ENCODE assay signal across 3 cellular contexts in the genomic region with DNA sequence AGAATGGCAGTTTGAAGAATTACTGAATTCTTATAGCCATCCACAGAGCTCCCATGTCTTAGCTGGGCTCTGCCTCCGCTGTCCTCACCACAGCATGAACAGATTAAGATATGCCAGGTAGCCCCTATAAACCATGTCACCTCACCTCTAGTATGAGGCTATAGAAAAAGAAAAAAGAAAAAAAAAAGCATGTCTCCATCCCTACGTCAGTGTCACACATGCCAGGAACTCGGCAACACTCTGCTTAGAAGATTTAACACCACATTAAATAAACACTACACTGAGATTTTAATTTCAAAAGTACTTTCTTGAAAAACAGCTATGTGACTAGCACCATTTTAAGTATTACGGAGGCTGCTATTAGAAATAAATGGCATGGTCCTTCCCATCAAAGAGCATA.
TF ChIP-seq lines count a peak whose summit lies in the region.

No MANE protein-coding gene starts in this region.

TF ChIP-seq in GM23338, 12 proteins besides CTCF, POLR2A, EP300 and RAD21 (continued from another document and continues in another):
- TF ChIP-seq, protein P1, sequence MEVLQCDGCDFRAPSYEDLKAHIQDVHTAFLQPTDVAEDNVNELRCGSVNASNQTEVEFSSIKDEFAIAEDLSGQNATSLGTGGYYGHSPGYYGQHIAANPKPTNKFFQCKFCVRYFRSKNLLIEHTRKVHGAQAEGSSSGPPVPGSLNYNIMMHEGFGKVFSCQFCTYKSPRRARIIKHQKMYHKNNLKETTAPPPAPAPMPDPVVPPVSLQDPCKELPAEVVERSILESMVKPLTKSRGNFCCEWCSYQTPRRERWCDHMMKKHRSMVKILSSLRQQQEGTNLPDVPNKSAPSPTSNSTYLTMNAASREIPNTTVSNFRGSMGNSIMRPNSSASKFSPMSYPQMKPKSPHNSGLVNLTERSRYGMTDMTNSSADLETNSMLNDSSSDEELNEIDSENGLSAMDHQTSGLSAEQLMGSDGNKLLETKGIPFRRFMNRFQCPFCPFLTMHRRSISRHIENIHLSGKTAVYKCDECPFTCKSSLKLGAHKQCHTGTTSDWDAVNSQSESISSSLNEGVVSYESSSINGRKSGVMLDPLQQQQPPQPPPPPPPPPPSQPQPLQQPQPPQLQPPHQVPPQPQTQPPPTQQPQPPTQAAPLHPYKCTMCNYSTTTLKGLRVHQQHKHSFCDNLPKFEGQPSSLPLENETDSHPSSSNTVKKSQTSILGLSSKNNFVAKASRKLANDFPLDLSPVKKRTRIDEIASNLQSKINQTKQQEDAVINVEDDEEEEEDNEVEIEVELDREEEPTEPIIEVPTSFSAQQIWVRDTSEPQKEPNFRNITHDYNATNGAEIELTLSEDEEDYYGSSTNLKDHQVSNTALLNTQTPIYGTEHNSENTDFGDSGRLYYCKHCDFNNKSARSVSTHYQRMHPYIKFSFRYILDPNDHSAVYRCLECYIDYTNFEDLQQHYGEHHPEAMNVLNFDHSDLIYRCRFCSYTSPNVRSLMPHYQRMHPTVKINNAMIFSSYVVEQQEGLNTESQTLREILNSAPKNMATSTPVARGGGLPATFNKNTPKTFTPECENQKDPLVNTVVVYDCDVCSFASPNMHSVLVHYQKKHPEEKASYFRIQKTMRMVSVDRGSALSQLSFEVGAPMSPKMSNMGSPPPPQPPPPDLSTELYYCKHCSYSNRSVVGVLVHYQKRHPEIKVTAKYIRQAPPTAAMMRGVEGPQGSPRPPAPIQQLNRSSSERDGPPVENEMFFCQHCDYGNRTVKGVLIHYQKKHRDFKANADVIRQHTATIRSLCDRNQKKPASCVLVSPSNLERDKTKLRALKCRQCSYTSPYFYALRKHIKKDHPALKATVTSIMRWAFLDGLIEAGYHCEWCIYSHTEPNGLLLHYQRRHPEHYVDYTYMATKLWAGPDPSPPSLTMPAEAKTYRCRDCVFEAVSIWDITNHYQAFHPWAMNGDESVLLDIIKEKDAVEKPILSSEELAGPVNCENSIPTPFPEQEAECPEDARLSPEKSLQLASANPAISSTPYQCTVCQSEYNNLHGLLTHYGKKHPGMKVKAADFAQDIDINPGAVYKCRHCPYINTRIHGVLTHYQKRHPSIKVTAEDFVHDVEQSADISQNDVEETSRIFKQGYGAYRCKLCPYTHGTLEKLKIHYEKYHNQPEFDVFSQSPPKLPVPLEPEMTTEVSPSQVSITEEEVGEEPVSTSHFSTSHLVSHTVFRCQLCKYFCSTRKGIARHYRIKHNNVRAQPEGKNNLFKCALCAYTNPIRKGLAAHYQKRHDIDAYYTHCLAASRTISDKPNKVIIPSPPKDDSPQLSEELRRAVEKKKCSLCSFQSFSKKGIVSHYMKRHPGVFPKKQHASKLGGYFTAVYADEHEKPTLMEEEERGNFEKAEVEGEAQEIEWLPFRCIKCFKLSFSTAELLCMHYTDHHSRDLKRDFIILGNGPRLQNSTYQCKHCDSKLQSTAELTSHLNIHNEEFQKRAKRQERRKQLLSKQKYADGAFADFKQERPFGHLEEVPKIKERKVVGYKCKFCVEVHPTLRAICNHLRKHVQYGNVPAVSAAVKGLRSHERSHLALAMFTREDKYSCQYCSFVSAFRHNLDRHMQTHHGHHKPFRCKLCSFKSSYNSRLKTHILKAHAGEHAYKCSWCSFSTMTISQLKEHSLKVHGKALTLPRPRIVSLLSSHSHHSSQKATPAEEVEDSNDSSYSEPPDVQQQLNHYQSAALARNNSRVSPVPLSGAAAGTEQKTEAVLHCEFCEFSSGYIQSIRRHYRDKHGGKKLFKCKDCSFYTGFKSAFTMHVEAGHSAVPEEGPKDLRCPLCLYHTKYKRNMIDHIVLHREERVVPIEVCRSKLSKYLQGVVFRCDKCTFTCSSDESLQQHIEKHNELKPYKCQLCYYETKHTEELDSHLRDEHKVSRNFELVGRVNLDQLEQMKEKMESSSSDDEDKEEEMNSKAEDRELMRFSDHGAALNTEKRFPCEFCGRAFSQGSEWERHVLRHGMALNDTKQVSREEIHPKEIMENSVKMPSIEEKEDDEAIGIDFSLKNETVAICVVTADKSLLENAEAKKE (CRISPR knock-in tag; IDR thresholded peaks at IDR 0.05): no peak
- no peak for TF ChIP-seq ZNF114 (CRISPR knock-in tag; IDR thresholded peaks at IDR 0.05)

TF ChIP-seq in H1, 55 proteins besides CTCF, POLR2A, EP300 and RAD21:
- no peak for TF ChIP-seq KDM5A (IDR thresholded peaks at IDR 0.05; ENCODE audit: low read length)
- no peak for TF ChIP-seq SP2 (IDR thresholded peaks at IDR 0.05; ENCODE audit: low read length)
- no peak for TF ChIP-seq ASH2L (IDR thresholded peaks at IDR 0.05; ENCODE audit: low read length)
- TF ChIP-seq HDAC6 (IDR thresholded peaks at IDR 0.05; ENCODE audit: low read depth, low read length): no peak
- TF ChIP-seq NANOG (IDR thresholded peaks at IDR 0.05; ENCODE audit: insufficient read depth, low read depth, low read length, poor library complexity, severe bottlenecking): no peak
- TF ChIP-seq FOSL1 (IDR thresholded peaks at IDR 0.05; ENCODE audit: insufficient read depth, low read depth, low read length): no peak
- no peak for TF ChIP-seq PHF8 (conservative IDR thresholded peaks at IDR 0.05; ENCODE audit: low read depth, low read length)

TF ChIP-seq in neural cell, 6 proteins besides CTCF, POLR2A, EP300 and RAD21 (continued from another document):
- TF ChIP-seq EZH2 (IDR thresholded peaks at IDR 0.05; ENCODE audit: borderline replicate concordance, insufficient read depth, low read length, poor library complexity, severe bottlenecking) (no peak), SMC3 (conservative IDR thresholded peaks at IDR 0.05; ENCODE audit: poor library complexity) (no peak), MXI1 (conservative IDR thresholded peaks at IDR 0.05; ENCODE audit: poor library complexity, severe bottlenecking) (no peak), TAF1 (IDR thresholded peaks at IDR 0.05; ENCODE audit: low read depth) (no peak)
- TF ChIP-seq, protein P2, sequence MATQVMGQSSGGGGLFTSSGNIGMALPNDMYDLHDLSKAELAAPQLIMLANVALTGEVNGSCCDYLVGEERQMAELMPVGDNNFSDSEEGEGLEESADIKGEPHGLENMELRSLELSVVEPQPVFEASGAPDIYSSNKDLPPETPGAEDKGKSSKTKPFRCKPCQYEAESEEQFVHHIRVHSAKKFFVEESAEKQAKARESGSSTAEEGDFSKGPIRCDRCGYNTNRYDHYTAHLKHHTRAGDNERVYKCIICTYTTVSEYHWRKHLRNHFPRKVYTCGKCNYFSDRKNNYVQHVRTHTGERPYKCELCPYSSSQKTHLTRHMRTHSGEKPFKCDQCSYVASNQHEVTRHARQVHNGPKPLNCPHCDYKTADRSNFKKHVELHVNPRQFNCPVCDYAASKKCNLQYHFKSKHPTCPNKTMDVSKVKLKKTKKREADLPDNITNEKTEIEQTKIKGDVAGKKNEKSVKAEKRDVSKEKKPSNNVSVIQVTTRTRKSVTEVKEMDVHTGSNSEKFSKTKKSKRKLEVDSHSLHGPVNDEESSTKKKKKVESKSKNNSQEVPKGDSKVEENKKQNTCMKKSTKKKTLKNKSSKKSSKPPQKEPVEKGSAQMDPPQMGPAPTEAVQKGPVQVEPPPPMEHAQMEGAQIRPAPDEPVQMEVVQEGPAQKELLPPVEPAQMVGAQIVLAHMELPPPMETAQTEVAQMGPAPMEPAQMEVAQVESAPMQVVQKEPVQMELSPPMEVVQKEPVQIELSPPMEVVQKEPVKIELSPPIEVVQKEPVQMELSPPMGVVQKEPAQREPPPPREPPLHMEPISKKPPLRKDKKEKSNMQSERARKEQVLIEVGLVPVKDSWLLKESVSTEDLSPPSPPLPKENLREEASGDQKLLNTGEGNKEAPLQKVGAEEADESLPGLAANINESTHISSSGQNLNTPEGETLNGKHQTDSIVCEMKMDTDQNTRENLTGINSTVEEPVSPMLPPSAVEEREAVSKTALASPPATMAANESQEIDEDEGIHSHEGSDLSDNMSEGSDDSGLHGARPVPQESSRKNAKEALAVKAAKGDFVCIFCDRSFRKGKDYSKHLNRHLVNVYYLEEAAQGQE (IDR thresholded peaks at IDR 0.05; ENCODE audit: borderline replicate concordance): no peak
